11 cellular contexts compared by ENCODE assay signal in genomic region chr7:117068511-117069155, GRCh38.
A peak's percentile ranks its signal among the peaks of the same experiment; 100 is the strongest.
DNase-seq lines count a peak whose midpoint lies in the region; ATAC-seq, FAIRE-seq and TF ChIP-seq lines count a peak whose summit lies in the region.
"Had no signal": no experiment of that assay in that cellular context is flagged by ENCODE, and none has a peak within 500 bp of the region (broad histone marks: within the 10 kb centered on the region; RNA-seq: fewer than 3 reads in every experiment).

No MANE protein-coding gene starts in this region.

- no peak for TF ChIP-seq EP300 in GM12878 (IDR thresholded peaks at IDR 0.05; ENCODE audit: borderline replicate concordance in 1 of 2, control insufficient read depth in 1 of 2, low read depth in 2 of 2, low read length in 2 of 2)

- no peak overlapping the region for H2AFZ ChIP-seq in GM12878 (ENCODE audit: control insufficient read depth, low read depth, low read length)

- no peak overlapping the region for H3K4me2 ChIP-seq in GM12878 (ENCODE audit: control insufficient read depth, insufficient read depth)

- DNase-seq in activated CD4-positive, CD25-positive, alpha-beta regulatory T cell treated with anti-CD3 and anti-CD28 coated beads, Interleukin-2, amount 50 U/mL, for 72 hours = no peak
- DNase-seq in NCI-H2107 (lab: John Stamatoyannopoulos, UW) (peak; percentile 66), GM12878 (ENCODE audit: low read depth, low spot score) (no peak), superior temporal gyrus (ENCODE audit: extremely low spot score) (peak; percentile 64), MG63 (no peak), mucosa of descending colon (no peak)
- DNase-seq: activated CD4-positive, alpha-beta T cell treated with anti-CD3 and anti-CD28 coated beads, Interleukin-2, amount 10 ng/mL, durations not matched to agents 24 days and 14 days; effector CD8-positive, alpha-beta T cell had no signal

- SMC1A ChIA-PET in GM12878 (lab: Charles Lee; ENCODE audit: uncharacterized antibody, unreplicated experiment) = interaction anchor here (1.2 to 6.4 kb wide), 16 partner anchors 10 to 108 kb away, joined by 3 to 48 read pairs (median 6); no protein-coding TSS in a partner anchor

- no peak overlapping the region for H3K4me3 ChIP-seq in GM12878
- no peak overlapping the region for H3K4me3 ChIP-seq in MG63
- H3K4me3 ChIP-seq in mucosa of descending colon = no peak overlapping the region

- H3K4me1 ChIP-seq in GM12878 (ENCODE audit: control insufficient read depth, insufficient read depth, low read length) = peaks cover 18% of the 10 kb centered on the region
- no peaks in the 10 kb centered on the region for H3K4me1 ChIP-seq in mucosa of descending colon (ENCODE audit: low read depth)

- FAIRE-seq in GM12878 (lab: Jason Lieb, UNC) = no peak

- H3K27me3 ChIP-seq in GM12878 (replicated peaks in 1 of 2; ENCODE audit: control insufficient read depth in 2 of 2, insufficient read depth in 2 of 2, low read length in 1 of 2) (no peaks in the 10 kb centered on the region), MG63 (no peaks in the 10 kb centered on the region)

- POLR2A ChIA-PET in GM12878 (lab: Charles Lee) = interaction anchor here (1.1 to 1.6 kb wide), 7 partner anchors 9 to 57 kb away, joined by 3 to 10 read pairs (median 4); no protein-coding TSS in a partner anchor

- no peak overlapping the region for H3K9ac ChIP-seq in GM12878 (ENCODE audit: control insufficient read depth, insufficient read depth, low read length)

- no TSS peak for BruUV-seq in GM12878 (replicated peaks; lab: Mats Ljungman, UMichigan)

- no peaks in the 10 kb centered on the region for H4K20me1 ChIP-seq in GM12878 (ENCODE audit: control insufficient read depth, insufficient read depth)

- in situ Hi-C loops in GM12878 (cut with MboI) = no loop called here

- RAD21 ChIA-PET in GM12878 (lab: Charles Lee; ENCODE audit: unreplicated experiment) = interaction anchor here (1.0 to 2.3 kb wide), 11 partner anchors 10 to 98 kb away, joined by 3 to 13 read pairs (median 4); no protein-coding TSS in a partner anchor

- intact Hi-C loops in GM12878 (cut with micrococcal nuclease; ENCODE audit: unreplicated experiment) (no loop called here), mucosa of descending colon (cut with DNase I, micrococcal nuclease) (no loop called here)

- no peaks in the 10 kb centered on the region; the same call in 1 of the 3 replicates for H3K9me3 ChIP-seq in GM12878 (replicated peaks; ENCODE audit: control insufficient read depth, insufficient read depth, low read length)
- no peaks in the 10 kb centered on the region for H3K9me3 ChIP-seq in MG63
- no peaks in the 10 kb centered on the region for H3K9me3 ChIP-seq in mucosa of descending colon

- peaks cover 46% of the 10 kb centered on the region for H3K79me2 ChIP-seq in GM12878 (ENCODE audit: control insufficient read depth, insufficient read depth, low read length)

- peak; percentile 63 to 70 for ATAC-seq in activated CD4-positive, CD25-positive, alpha-beta regulatory T cell treated with anti-CD3 and anti-CD28 coated beads, Interleukin-2, amount 50 U/mL, for 24 hours
- peak; percentile 61 for ATAC-seq in GM12878
- ATAC-seq in HG02678 (IDR thresholded peaks at IDR 0.05; ENCODE audit: unreplicated experiment) = no peak
- no peak for ATAC-seq in mucosa of descending colon
- ATAC-seq: HCT116 had no signal

- 78% methylated on average over 5 of the region's 5 CpGs for WGBS in GM12878 (ENCODE audit: insufficient coverage, insufficient replicate concordance, low lambda C conversion rate, missing lambda C conversion rate)

- no peak overlapping the region for H3K27ac ChIP-seq in GM12878 (ENCODE audit: control insufficient read depth, insufficient read depth)

- CTCF ChIA-PET in GM12878 (lab: Yijun Ruan, JAX) = interaction anchor here (0.9 to 2.5 kb wide), 12 partner anchors 10 to 83 kb away, joined by 3 to 12 read pairs (median 5); no protein-coding TSS in a partner anchor

- H3K36me3 ChIP-seq in GM12878 (ENCODE audit: control insufficient read depth in 2 of 2, insufficient read depth in 2 of 2, low read length in 1 of 2) = peaks cover 0 to 4% of the 10 kb centered on the region in 2 experiments; a peak in 2 of 4 replicates
- H3K36me3 ChIP-seq in MG63 = no peaks in the 10 kb centered on the region
- H3K36me3 ChIP-seq in mucosa of descending colon (ENCODE audit: low read depth) = no peaks in the 10 kb centered on the region

- TF ChIP-seq CTCF in GM12878 (IDR thresholded peaks at IDR 0.05 in 2 of 3, conservative IDR thresholded peaks at IDR 0.05 in 1 of 3; ENCODE audit: control insufficient read depth in 2 of 3, extremely low read depth in 1 of 3, insufficient read depth in 1 of 3, low read depth in 3 of 3, low read length in 3 of 3) (no peak), mucosa of descending colon (IDR thresholded peaks at IDR 0.05) (no peak)

- TF ChIP-seq RAD21 in GM12878 (IDR thresholded peaks at IDR 0.05; ENCODE audit: insufficient read depth, low read depth, low read length) = no peak

- no peak for TF ChIP-seq POLR2A in GM12878 (IDR thresholded peaks at IDR 0.05; ENCODE audit: low read depth, low read length)

TF ChIP-seq in GM12878, 131 proteins besides CTCF, POLR2A, EP300 and RAD21:
- TF ChIP-seq BHLHE40 (IDR thresholded peaks at IDR 0.05; ENCODE audit: borderline replicate concordance in 1 of 2, low read depth in 2 of 2, low read length in 1 of 2) = peak in 1 of 2 experiments; percentile 23; a peak in 1 of 4 replicates
- TF ChIP-seq ZSCAN29 (IDR thresholded peaks at IDR 0.05) = no peak

Comparison
In these comparisons a context has a peak if more than half of its experiments do, and no peak if none do; other contexts are left out.
1. ATAC-seq: peak in activated CD4-positive, CD25-positive, alpha-beta regulatory T cell treated with anti-CD3 and anti-CD28 coated beads, Interleukin-2, amount 50 U/mL, for 24 hours (2 of 2) and GM12878 (single experiment); none in HG02678 (single experiment) and mucosa of descending colon (single experiment).
2. DNase-seq: peak in NCI-H2107 (single experiment) and superior temporal gyrus (single experiment); none in activated CD4-positive, CD25-positive, alpha-beta regulatory T cell treated with anti-CD3 and anti-CD28 coated beads, Interleukin-2, amount 50 U/mL, for 72 hours (single experiment), GM12878 (single experiment), MG63 (single experiment) and mucosa of descending colon (0 of 3).